20 cellular contexts compared by ENCODE assay signal in the genomic region with DNA sequence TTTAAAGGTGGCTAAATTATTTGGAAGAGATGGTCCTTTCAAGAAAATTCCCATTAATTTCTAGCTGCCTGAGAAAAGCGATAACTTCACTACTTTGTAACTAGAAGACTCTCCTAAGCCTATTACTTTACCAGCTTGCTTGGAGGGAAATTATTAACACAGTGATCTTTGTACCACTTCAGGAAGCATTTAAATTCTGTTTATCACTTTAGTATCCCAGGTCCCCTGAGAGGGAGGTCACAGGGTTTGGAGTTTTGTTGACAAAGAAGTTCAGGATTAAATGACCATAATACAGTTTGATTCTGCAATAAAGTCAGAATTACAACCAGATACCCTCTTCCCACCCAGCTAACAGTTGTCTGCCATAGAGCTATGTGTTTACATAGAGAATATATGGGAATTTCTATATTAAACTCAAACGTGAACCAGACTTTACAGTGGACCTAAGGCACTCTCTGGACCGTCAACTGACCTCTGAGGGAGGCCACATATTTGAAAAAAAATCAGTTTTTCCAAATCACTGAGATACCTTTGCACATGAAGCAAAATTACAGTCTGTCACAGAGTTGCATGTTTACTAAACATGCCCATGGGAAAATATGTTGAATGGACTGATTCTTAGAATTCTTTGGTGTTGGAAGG. TPM values are rescaled to one million over a fixed set of nuclear protein-coding genes. Genes with fewer than 3 reads are reported as not detected.
"Had no signal": no experiment of that assay in that cellular context is flagged by ENCODE, and none has a peak within 500 bp of the region (broad histone marks: within the 10 kb centered on the region; RNA-seq: fewer than 3 reads in every experiment).

No MANE protein-coding gene starts in this region.

- DNase-seq: activated CD4-positive, alpha-beta T cell treated with anti-CD3 and anti-CD28 coated beads, Interleukin-2, amount 10 ng/mL, durations not matched to agents 7 days and 5 days; activated CD4-positive, CD25-positive, alpha-beta regulatory T cell; activated naive CD4-positive, alpha-beta T cell; body of pancreas; effector memory CD8-positive, alpha-beta T cell; esophagus squamous epithelium; heart right ventricle; immature natural killer cell; lower lobe of right lung; nephron progenitor cell; nucleus accumbens; stimulated activated CD4-positive, alpha-beta T cell treated with anti-CD3 and anti-CD28 coated beads, Interleukin-12 subunit alpha, Interleukin-12 subunit beta, amount 100 ng/mL, for 4 hours; stimulated activated CD4-positive, alpha-beta T cell treated with anti-CD3 and anti-CD28 coated beads, Interleukin-1b, Interleukin-23, amount 100 ng/mL, for 48 hours; stimulated activated CD8-positive, alpha-beta memory T cell treated with anti-CD3 and anti-CD28 coated beads, Interleukin-4, amount 100 ng/mL, for 48 hours; stimulated activated naive CD8-positive, alpha-beta T cell treated with anti-CD3 and anti-CD28 coated beads, Interleukin-15, Interleukin-2, amounts not matched to agents 100 U/mL and 50 U/mL, for 24 hours; substantia nigra; T-helper 9 cell; tibial artery; uterus had no signal

- H3K27ac Mint-ChIP-seq: activated CD4-positive, alpha-beta T cell treated with anti-CD3 and anti-CD28 coated beads, Interleukin-2, amount 10 ng/mL, durations not matched to agents 7 days and 5 days; effector memory CD8-positive, alpha-beta T cell; immature natural killer cell; nephron progenitor cell had no signal

- ATAC-seq: body of pancreas; effector memory CD8-positive, alpha-beta T cell; heart right ventricle; lower lobe of right lung; stimulated activated naive CD8-positive, alpha-beta T cell treated with anti-CD3 and anti-CD28 coated beads, Interleukin-15, Interleukin-2, amounts not matched to agents 100 U/mL and 50 U/mL, for 24 hours had no signal

- H3K4me3 Mint-ChIP-seq: activated CD4-positive, alpha-beta T cell treated with anti-CD3 and anti-CD28 coated beads, Interleukin-2, amount 10 ng/mL, durations not matched to agents 7 days and 5 days; effector memory CD8-positive, alpha-beta T cell; immature natural killer cell; nephron progenitor cell had no signal

- H3K27ac ChIP-seq: body of pancreas, esophagus squamous epithelium, heart right ventricle, lower lobe of right lung, tibial artery, uterus had no signal

- H3K4me1 ChIP-seq: uterus had no signal

- H3K9me3 ChIP-seq: body of pancreas, esophagus squamous epithelium, heart right ventricle, lower lobe of right lung, tibial artery, uterus had no signal

- H3K27me3 ChIP-seq: body of pancreas, uterus had no signal

- H3K36me3 Mint-ChIP-seq: immature natural killer cell had no signal

- H3K27me3 Mint-ChIP-seq: activated CD4-positive, alpha-beta T cell treated with anti-CD3 and anti-CD28 coated beads, Interleukin-2, amount 10 ng/mL, durations not matched to agents 7 days and 5 days had no signal

- H3K4me3 ChIP-seq: body of pancreas, esophagus squamous epithelium, heart right ventricle, lower lobe of right lung, tibial artery, uterus had no signal

- H3K9me3 Mint-ChIP-seq: activated CD4-positive, alpha-beta T cell treated with anti-CD3 and anti-CD28 coated beads, Interleukin-2, amount 10 ng/mL, durations not matched to agents 7 days and 5 days; effector memory CD8-positive, alpha-beta T cell; immature natural killer cell; nephron progenitor cell had no signal

- H3K36me3 ChIP-seq: esophagus squamous epithelium, heart right ventricle, lower lobe of right lung, tibial artery, uterus had no signal

RNA-seq across cellular contexts. Expression of gene SLC27A2, which starts 3.0 kb away (rescaled TPM):
- total RNA-seq: cardiac septum had no signal
- polyA plus RNA-seq: heart right ventricle had no signal
